Comparison of ENCODE assay signal across 26 cellular contexts in the genomic region with DNA sequence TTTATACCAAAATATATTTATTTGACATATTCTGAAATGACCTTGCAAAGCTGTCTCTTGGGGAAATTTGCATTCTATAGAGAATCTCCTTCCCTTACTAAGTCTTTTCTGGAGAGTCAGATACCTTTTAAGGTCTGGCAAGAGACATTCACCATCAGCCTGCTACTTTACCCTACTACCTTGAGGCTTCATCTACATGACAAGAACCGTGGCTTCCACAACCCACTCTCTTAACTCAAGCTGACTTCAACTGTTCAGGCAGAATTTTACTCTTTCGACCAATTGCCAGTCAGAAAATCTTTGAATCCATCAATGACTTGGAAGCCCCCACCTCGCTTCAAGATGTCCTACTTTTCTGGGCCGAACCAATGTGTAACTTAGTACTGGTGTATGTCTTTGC.
"Had no signal": no experiment of that assay in that cellular context is flagged by ENCODE, and none has a peak within 500 bp of the region (broad histone marks: within the 10 kb centered on the region; RNA-seq: fewer than 3 reads in every experiment).

No MANE protein-coding gene starts in this region.

- H3K27ac ChIP-seq: neural progenitor cell, ovary, right lobe of liver, stomach, thyroid gland, transverse colon, upper lobe of left lung, vagina had no signal

- H3K9me3 Mint-ChIP-seq: mesothelial cell of epicardium; natural killer cell; nephron progenitor cell; stimulated activated naive B cell treated with anti-CD40 and anti-IgM and Interleukin-4, amounts not matched to agents 10 μg/mL and 1 μg/mL and 100 μg/mL, for 72 hours had no signal

- H3K9ac ChIP-seq: neural progenitor cell had no signal

- H3K4me3 Mint-ChIP-seq: mesothelial cell of epicardium; naive B cell; natural killer cell; nephron progenitor cell; neural progenitor cell; stimulated activated naive B cell treated with anti-CD40 and anti-IgM and Interleukin-4, amounts not matched to agents 10 μg/mL and 1 μg/mL and 100 μg/mL, for 72 hours had no signal

- H2AFZ ChIP-seq: neural progenitor cell had no signal

- H3K27me3 Mint-ChIP-seq: stimulated activated naive B cell treated with anti-CD40 and anti-IgM and Interleukin-4, amounts not matched to agents 10 μg/mL and 1 μg/mL and 100 μg/mL, for 72 hours had no signal

- H3K27ac Mint-ChIP-seq: mesothelial cell of epicardium; naive B cell; natural killer cell; neural progenitor cell; progenitor cell of endocrine pancreas; stimulated activated naive B cell treated with anti-CD40 and anti-IgM and Interleukin-4, amounts not matched to agents 10 μg/mL and 1 μg/mL and 100 μg/mL, for 72 hours had no signal

- H3K4me1 Mint-ChIP-seq: naive B cell; natural killer cell; stimulated activated naive B cell treated with anti-CD40 and anti-IgM and Interleukin-4, amounts not matched to agents 10 μg/mL and 1 μg/mL and 100 μg/mL, for 72 hours had no signal

- H3K4me2 ChIP-seq: neural progenitor cell, smooth muscle cell had no signal

- H3K4me3 ChIP-seq: lung, neural progenitor cell, ovary, right atrium auricular region, right lobe of liver, smooth muscle cell, stomach, testis, thyroid gland, transverse colon, upper lobe of left lung, vagina had no signal

- H3K9me3 ChIP-seq: ovary, right atrium auricular region, right lobe of liver, stomach, testis, thyroid gland, transverse colon, upper lobe of left lung, vagina had no signal

- DNase-seq: hypothalamus; kidney glomerular epithelial cell; left cardiac atrium; mesendoderm; naive B cell; natural killer cell; nephron progenitor cell; ovary; right lobe of liver; stimulated activated CD4-positive, alpha-beta T cell treated with anti-CD3 and anti-CD28 coated beads, Interleukin-1b, Interleukin-23, amount 100 ng/mL, for 48 hours; stimulated activated CD4-positive, alpha-beta T cell treated with anti-CD3 and anti-CD28 coated beads, Interleukin-2, amount 100 ng/mL, for 48 hours; stimulated activated naive B cell treated with anti-CD40 and anti-IgM and Interleukin-4, amounts not matched to agents 10 μg/mL and 1 μg/mL and 100 μg/mL, for 72 hours; stimulated activated naive CD8-positive, alpha-beta T cell treated with anti-CD3 and anti-CD28 coated beads, Interleukin-15, Interleukin-2, amounts not matched to agents 100 U/mL and 50 U/mL, for 24 hours; stomach; testis; thyroid gland; transverse colon; upper lobe of left lung had no signal

- H3K27me3 ChIP-seq: neural progenitor cell, ovary, right atrium auricular region, right lobe of liver, stomach, testis, thyroid gland, transverse colon, upper lobe of left lung, vagina had no signal

- H3K4me1 ChIP-seq: right lobe of liver, stomach, testis, thyroid gland, upper lobe of left lung, vagina had no signal

- ATAC-seq: left cardiac atrium; left lobe of liver; natural killer cell; right lobe of liver; stimulated activated naive B cell treated with anti-CD40 and anti-IgM and Interleukin-4, amounts not matched to agents 10 μg/mL and 1 μg/mL and 100 μg/mL, for 72 hours; stimulated activated naive CD8-positive, alpha-beta T cell treated with anti-CD3 and anti-CD28 coated beads, Interleukin-15, Interleukin-2, amounts not matched to agents 100 U/mL and 50 U/mL, for 24 hours had no signal

- H3K36me3 Mint-ChIP-seq: naive B cell; natural killer cell; neural progenitor cell; stimulated activated naive B cell treated with anti-CD40 and anti-IgM and Interleukin-4, amounts not matched to agents 10 μg/mL and 1 μg/mL and 100 μg/mL, for 72 hours had no signal

- H3K36me3 ChIP-seq: neural progenitor cell, ovary, right lobe of liver, thyroid gland, transverse colon, vagina had no signal
